1 cellular context compared by ENCODE assay signal in genomic region chr12:71460318-71460717, GRCh38.
TF ChIP-seq lines count a peak whose summit lies in the region.

No MANE protein-coding gene starts in this region.

TF ChIP-seq in HepG2, 621 proteins besides CTCF, POLR2A, EP300 and RAD21 (continued from another document):
- TF ChIP-seq HNF1A (IDR thresholded peaks at IDR 0.05; ENCODE audit: low read depth) (peak; percentile 54), HNF1A (CRISPR knock-in tag; IDR thresholded peaks at IDR 0.05; ENCODE audit: borderline replicate concordance) (no peak)
TF ChIP-seq in HepG2: peak in this region for 2.
